In the genomic region with DNA sequence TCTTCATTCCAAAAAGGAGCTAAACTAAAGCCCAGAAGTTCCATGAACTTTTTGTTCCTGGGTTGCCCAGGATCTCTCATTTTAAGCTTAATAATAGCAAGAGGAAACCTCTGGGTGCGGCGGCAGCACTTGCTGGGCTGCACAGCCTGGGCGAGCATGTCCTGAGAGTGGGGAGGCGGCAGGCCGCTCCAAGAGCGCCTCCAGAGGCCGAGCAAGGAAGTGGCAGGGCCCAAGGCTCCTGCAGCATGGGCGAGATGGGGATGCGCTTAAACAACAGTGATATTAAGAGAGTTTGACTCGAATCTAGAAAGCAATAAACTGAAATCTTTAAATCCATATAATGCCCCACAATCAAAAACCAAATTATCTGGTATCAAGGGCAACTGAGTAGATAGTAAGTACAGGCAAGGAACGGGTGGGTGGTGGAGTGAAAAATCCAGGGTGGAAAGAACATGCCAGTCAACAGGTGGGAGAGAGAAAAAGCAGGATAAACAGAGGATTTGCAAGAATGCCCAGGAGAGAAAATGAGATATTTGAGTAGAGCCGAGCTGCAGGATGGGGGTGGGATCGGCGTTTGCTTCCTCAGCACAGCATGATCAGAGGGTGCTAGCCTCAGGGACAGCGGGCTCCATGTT, we compare ENCODE assay signal across 8 cellular contexts. TPM values are rescaled to one million over a fixed set of nuclear protein-coding genes. Genes with fewer than 3 reads are reported as not detected.
DNase-seq lines count a peak whose midpoint lies in the region; ATAC-seq and TF ChIP-seq lines count a peak whose summit lies in the region.

No MANE protein-coding gene starts in this region.

- no peak overlapping the region for H3K4me3 Mint-ChIP-seq in activated CD8-positive, alpha-beta T cell treated with anti-CD3 and anti-CD28 coated beads for 36 hours

- H3K27me3 ChIP-seq in right atrium auricular region: no peaks in the 10 kb centered on the region

- H3K36me3 ChIP-seq in right atrium auricular region: no peaks in the 10 kb centered on the region

- CTCF ChIA-PET in activated CD8-positive, alpha-beta T cell treated with anti-CD3 and anti-CD28 coated beads for 36 hours (lab: Charles Lee): interaction anchor here (0.6 to 2.3 kb wide), 13 partner anchors 9 to 606 kb away, joined by 3 to 14 read pairs (median 4); partner anchors contain the start of gene TNR

- H3K27ac Mint-ChIP-seq in activated CD8-positive, alpha-beta T cell treated with anti-CD3 and anti-CD28 coated beads for 36 hours: no peak overlapping the region

- H3K4me1 Mint-ChIP-seq in activated CD8-positive, alpha-beta T cell treated with anti-CD3 and anti-CD28 coated beads for 36 hours (ENCODE audit: low read depth): no peaks in the 10 kb centered on the region

- peak; percentile 89 for ATAC-seq in GM21619 (IDR thresholded peaks at IDR 0.05; ENCODE audit: unreplicated experiment)
- peak; percentile 64 for ATAC-seq in activated CD8-positive, alpha-beta T cell treated with anti-CD3 and anti-CD28 coated beads for 36 hours
- ATAC-seq in stimulated activated naive CD8-positive, alpha-beta T cell treated with anti-CD3 and anti-CD28 coated beads, Interleukin-15, Interleukin-2, amounts not matched to agents 100 U/mL and 50 U/mL, for 24 hours: peak; percentile 57

- POLR2A ChIA-PET in activated CD8-positive, alpha-beta T cell treated with anti-CD3 and anti-CD28 coated beads for 36 hours (lab: Charles Lee): no interaction called here

- TF ChIP-seq CTCF in GM12872 (IDR thresholded peaks at IDR 0.05; ENCODE audit: insufficient read depth, low read depth, low read length): peak; percentile 96
- TF ChIP-seq CTCF in activated CD8-positive, alpha-beta T cell treated with anti-CD3 and anti-CD28 coated beads for 36 hours (IDR thresholded peaks at IDR 0.05): peak; percentile 80
- TF ChIP-seq CTCF in right atrium auricular region (IDR thresholded peaks at IDR 0.05): peak; percentile 37 to 69

- no peak overlapping the region for H3K4me3 ChIP-seq in Jurkat, Clone E6-1 (ENCODE audit: low read length)
- no peak overlapping the region for H3K4me3 ChIP-seq in right atrium auricular region

- DNase-seq in Jurkat, Clone E6-1 (ENCODE audit: low read depth, low spot score): peak; percentile 10
- DNase-seq in activated CD8-positive, alpha-beta T cell treated with anti-CD3 and anti-CD28 coated beads for 36 hours: peak; percentile 37
- DNase-seq in right atrium auricular region (ENCODE audit: low spot score) (no peak), DMS153 (lab: John Stamatoyannopoulos, UW) (no peak), amniotic stem cell (lab: John Stamatoyannopoulos, UW) (no peak)
- peak; percentile 28 for DNase-seq in stimulated activated naive CD8-positive, alpha-beta T cell treated with anti-CD3 and anti-CD28 coated beads, Interleukin-15, Interleukin-2, amounts not matched to agents 100 U/mL and 50 U/mL, for 24 hours

- H3K4me1 ChIP-seq in right atrium auricular region: no peaks in the 10 kb centered on the region

- H3K9me3 ChIP-seq in right atrium auricular region: no peaks in the 10 kb centered on the region

- H3K9me3 Mint-ChIP-seq in activated CD8-positive, alpha-beta T cell treated with anti-CD3 and anti-CD28 coated beads for 36 hours: no peaks in the 10 kb centered on the region

- H3K27me3 Mint-ChIP-seq in activated CD8-positive, alpha-beta T cell treated with anti-CD3 and anti-CD28 coated beads for 36 hours: peaks cover 2% of the 10 kb centered on the region

- H3K36me3 Mint-ChIP-seq in activated CD8-positive, alpha-beta T cell treated with anti-CD3 and anti-CD28 coated beads for 36 hours (ENCODE audit: low read depth): no peaks in the 10 kb centered on the region

- no peak overlapping the region for H3K27ac ChIP-seq in right atrium auricular region

- intact Hi-C loops in activated CD8-positive, alpha-beta T cell treated with anti-CD3 and anti-CD28 coated beads for 36 hours (cut with micrococcal nuclease): no loop called here

RNA-seq across cellular contexts. Expression of gene TNR, which starts 14.1 kb away (rescaled TPM):
- not detected for polyA plus RNA-seq in Jurkat, Clone E6-1 (2012; ENCODE audit: insufficient read depth, insufficient read length)
- total RNA-seq in activated CD8-positive, alpha-beta T cell treated with anti-CD3 and anti-CD28 coated beads for 36 hours: not detected
- total RNA-seq in right atrium auricular region: under 1 TPM; 0.15 to 0.16 TPM

Comparison
In these comparisons a context has a peak if more than half of its experiments do, and no peak if none do; other contexts are left out.
1. DNase-seq: peak in Jurkat, Clone E6-1 (single experiment), activated CD8-positive, alpha-beta T cell treated with anti-CD3 and anti-CD28 coated beads for 36 hours (single experiment) and stimulated activated naive CD8-positive, alpha-beta T cell treated with anti-CD3 and anti-CD28 coated beads, Interleukin-15, Interleukin-2, amounts not matched to agents 100 U/mL and 50 U/mL, for 24 hours (single experiment); none in right atrium auricular region (single experiment), DMS153 (single experiment) and amniotic stem cell (single experiment).
2. Peak in every context shown above with its lines, with median percentiles within 50 percentile points of each other: CTCF ChIP-seq and ATAC-seq.